ENCODE assay signal across 10 cellular contexts in genomic region chr1:1122981-1123480, GRCh38. TPM values are rescaled to one million over a fixed set of nuclear protein-coding genes. Genes with fewer than 3 reads are reported as not detected.
DNase-seq lines count a peak whose midpoint lies in the region; ATAC-seq and TF ChIP-seq lines count a peak whose summit lies in the region.
"Had no signal": no experiment of that assay in that cellular context is flagged by ENCODE, and none has a peak within 500 bp of the region (broad histone marks: within the 10 kb centered on the region; RNA-seq: fewer than 3 reads in every experiment).

No MANE protein-coding gene starts in this region.

- H3K4me1 ChIP-seq in right cardiac atrium (ENCODE audit: control insufficient read depth, insufficient read depth, low read length) (no peaks in the 10 kb centered on the region), right atrium auricular region (peaks cover 0 to 10% of the 10 kb centered on the region in 2 donors), OCI-LY7 (ENCODE audit: insufficient read depth, low read length, poor library complexity, severe bottlenecking) (no peaks in the 10 kb centered on the region)

- no peak overlapping the region for H2AFZ ChIP-seq in OCI-LY7 (ENCODE audit: low read length)

- no peaks in the 10 kb centered on the region for H3K9me2 ChIP-seq in OCI-LY7 (ENCODE audit: insufficient read depth, low read length)

- CTCF ChIA-PET in OCI-LY7 (lab: Charles Lee; ENCODE audit: unreplicated experiment): interaction anchor here (0.7 kb wide), 1 partner anchor 151 kb away, joined by 11 read pairs; the partner anchor contains the start of gene UBE2J2

- no peaks in the 10 kb centered on the region for H3K79me2 ChIP-seq in OCI-LY7 (ENCODE audit: insufficient read depth, low read depth, low read length)

- ATAC-seq in right cardiac atrium: no peak

- H3K27me3 ChIP-seq in right cardiac atrium (ENCODE audit: control insufficient read depth, insufficient read depth): no peaks in the 10 kb centered on the region
- H3K27me3 ChIP-seq in right atrium auricular region: no peaks in the 10 kb centered on the region

- H3K9me3 ChIP-seq in right cardiac atrium (ENCODE audit: control insufficient read depth, low read length) (no peaks in the 10 kb centered on the region), right atrium auricular region (no peaks in the 10 kb centered on the region), OCI-LY7 (ENCODE audit: low read length) (no peaks in the 10 kb centered on the region)

- WGBS in right cardiac atrium: 64% methylated on average over 18 of the region's 18 CpGs

- H3K4me3 ChIP-seq in right cardiac atrium (ENCODE audit: low read length) (no peak overlapping the region), right atrium auricular region (no peak overlapping the region), OCI-LY7 (ENCODE audit: low read depth, low read length, poor library complexity, severe bottlenecking) (no peak overlapping the region)

- peak in 2 of 3 donors; percentile 18 to 31 for DNase-seq in right cardiac atrium
- DNase-seq in right atrium auricular region (ENCODE audit: low spot score): no peak
- DNase-seq in RKO (ENCODE audit: low spot score): peak; percentile 19
- DNase-seq in hepatic stellate cell (ENCODE audit: low spot score): peak; percentile 45
- no peak for DNase-seq in posterior vena cava (ENCODE audit: low spot score)
- DNase-seq in OCI-LY7 (ENCODE audit: low spot score): no peak
- no peak for DNase-seq in stimulated activated CD4-positive, alpha-beta T cell treated with anti-CD3 and anti-CD28 coated beads, Interleukin-4, amount 100 ng/mL, for 24 hours
- no peak for DNase-seq in NCI-H1092 (lab: John Stamatoyannopoulos, UW)
- DNase-seq: activated CD4-positive, alpha-beta T cell treated with anti-CD3 and anti-CD28 coated beads, Interleukin-2, amount 50 U/mL, for 48 hours had no signal

- TF ChIP-seq CTCF in right atrium auricular region (IDR thresholded peaks at IDR 0.05) (no peak), OCI-LY7 (conservative IDR thresholded peaks at IDR 0.05; ENCODE audit: low read length) (no peak)

- H4K20me1 ChIP-seq in OCI-LY7 (ENCODE audit: insufficient read depth, low read length): no peaks in the 10 kb centered on the region

- POLR2A ChIA-PET in OCI-LY7 (lab: Charles Lee): interaction anchor here (0.5 kb wide), 1 partner anchor 457 kb away, joined by 3 read pairs; no protein-coding TSS in a partner anchor

- intact Hi-C loops in right cardiac atrium (cut with DNase I): loop anchor here (1.0 to 10.0 kb wide), 5 partner anchors 112 to 172 kb away; partner anchors contain the start of genes B3GALT6 (in 1 of the 4), C1QTNF12 (in 1 of the 4) and SDF4 (in 1 of the 4)
- intact Hi-C loops in posterior vena cava (cut with DNase I): loop anchor here (1.0 to 5.0 kb wide), 2 partner anchors 167 to 169 kb away; no protein-coding TSS in a partner anchor
- intact Hi-C loops in OCI-LY7 (cut with micrococcal nuclease; ENCODE audit: unreplicated experiment): loop anchor here (1.0 to 2.0 kb wide), 3 partner anchors 90 to 170 kb away; no protein-coding TSS in a partner anchor

- H3K27ac ChIP-seq in right cardiac atrium (ENCODE audit: low read length) (no peak overlapping the region), right atrium auricular region (no peak overlapping the region), OCI-LY7 (ENCODE audit: low read depth, low read length, poor library complexity, severe bottlenecking) (no peak overlapping the region)

- no peaks in the 10 kb centered on the region for H3K36me3 ChIP-seq in right atrium auricular region
- H3K36me3 ChIP-seq in OCI-LY7 (ENCODE audit: insufficient read depth, low read length): no peaks in the 10 kb centered on the region

- no peak overlapping the region for H3K4me2 ChIP-seq in OCI-LY7 (ENCODE audit: low read length)

- BruUV-seq in OCI-LY7 (replicated peaks; lab: Mats Ljungman, UMichigan): no TSS peak

RNA-seq across cellular contexts. Expression of gene C1orf159, which starts 7.1 kb away (rescaled TPM):
- total RNA-seq in right cardiac atrium (1 to 10 TPM; 4.9 to 5.6 (median 5.4) TPM), right atrium auricular region (1 to 10 TPM; 4.4 to 4.6 TPM), posterior vena cava (1 to 10 TPM; 6.7 to 7.4 TPM), OCI-LY7 (2022) (24.1 and 24.5 TPM in 2 replicates)
- polyA plus RNA-seq in right cardiac atrium: 6.8 TPM
- 13.1 and 27.6 TPM in 2 replicates for total RNA-seq in OCI-LY7 (2014; rRNA removed; shearing (Covaris generic))

RNA-seq across cellular contexts. Expression of gene RNF223, which starts 48.9 kb away (rescaled TPM):
- total RNA-seq in right cardiac atrium (not detected), right atrium auricular region (not detected), posterior vena cava (not detected), OCI-LY7 (2022) (not detected in 2 replicates)
- polyA plus RNA-seq in right cardiac atrium: not detected
- total RNA-seq in OCI-LY7 (2014; rRNA removed; shearing (Covaris generic)): not detected in 2 replicates
- total RNA-seq: CD8-positive, alpha-beta memory T cell had no signal
- polyA plus RNA-seq: CD8-positive, alpha-beta memory T cell had no signal

RNA-seq across cellular contexts. Expression of gene TTLL10, which starts 50.6 kb away (rescaled TPM):
- total RNA-seq in right cardiac atrium (not detected), right atrium auricular region (not detected), posterior vena cava (under 1 TPM in 1 of 2 donors, not detected in 1; 0.19 TPM), OCI-LY7 (2022) (not detected in 2 replicates)
- 0.09 TPM for polyA plus RNA-seq in right cardiac atrium
- total RNA-seq in OCI-LY7 (2014; rRNA removed; shearing (Covaris generic)): not detected in 2 replicates
- total RNA-seq: CD8-positive, alpha-beta memory T cell had no signal
- polyA plus RNA-seq: CD8-positive, alpha-beta memory T cell had no signal

Comparison
In these comparisons a context has a peak if more than half of its experiments do, and no peak if none do; other contexts are left out.
1. DNase-seq: peak in right cardiac atrium (2 of 3), RKO (single experiment) and hepatic stellate cell (single experiment); none in right atrium auricular region (single experiment), posterior vena cava (single experiment), OCI-LY7 (single experiment), stimulated activated CD4-positive, alpha-beta T cell treated with anti-CD3 and anti-CD28 coated beads, Interleukin-4, amount 100 ng/mL, for 24 hours (single experiment) and NCI-H1092 (single experiment).